In the genomic region with DNA sequence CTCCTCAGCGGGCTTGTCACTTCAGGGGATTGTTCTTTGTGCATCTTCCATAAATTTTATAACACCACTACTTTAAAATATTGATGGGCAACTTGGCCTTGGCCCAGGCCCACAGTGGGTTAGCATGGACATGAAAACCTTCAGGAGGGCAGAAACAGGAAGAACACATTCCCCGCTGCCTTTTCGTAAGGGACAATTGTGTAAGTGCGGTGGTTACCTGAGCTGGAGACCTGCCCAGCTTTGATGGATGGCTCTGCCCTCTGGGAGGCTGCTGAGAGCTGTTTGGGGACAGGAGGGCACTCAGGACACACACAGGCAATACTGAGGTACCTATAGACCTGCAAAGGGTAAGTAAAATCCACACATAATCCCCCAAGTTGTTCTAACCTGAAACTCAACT, we compare ENCODE assay signal across 12 cellular contexts. TPM values are rescaled to one million over a fixed set of nuclear protein-coding genes. Genes with fewer than 3 reads are reported as not detected.
DNase-seq lines count a peak whose midpoint lies in the region; ATAC-seq and TF ChIP-seq lines count a peak whose summit lies in the region.
"Had no signal": no experiment of that assay in that cellular context is flagged by ENCODE, and none has a peak within 500 bp of the region (broad histone marks: within the 10 kb centered on the region; RNA-seq: fewer than 3 reads in every experiment).

No MANE protein-coding gene starts in this region.

- no peaks in the 10 kb centered on the region for H3K36me3 Mint-ChIP-seq in osteocyte (ENCODE audit: unreplicated experiment)
- no peaks in the 10 kb centered on the region for H3K36me3 Mint-ChIP-seq in activated T-helper 17 cell treated with anti-CD3 and anti-CD28 coated beads, Interleukin-2, amount 50 U/mL, for 72 hours (ENCODE audit: low read depth)
- H3K36me3 Mint-ChIP-seq: CD8-positive, alpha-beta T cell had no signal

- peaks cover 10% of the 10 kb centered on the region for H3K27me3 Mint-ChIP-seq in osteocyte (ENCODE audit: unreplicated experiment)
- H3K27me3 Mint-ChIP-seq in activated T-helper 17 cell treated with anti-CD3 and anti-CD28 coated beads, Interleukin-2, amount 50 U/mL, for 72 hours, result no peaks in the 10 kb centered on the region

- peak; percentile 1 for DNase-seq in NOMO-1 treated with DMSO at 0.1 percent for 48 hours (lab: John Stamatoyannopoulos, UW; ENCODE audit: unreplicated experiment)
- no peak for DNase-seq in NOMO-1 treated with dmso at 0.1 percent for 144 hours (lab: John Stamatoyannopoulos, UW; ENCODE audit: unreplicated experiment)
- DNase-seq in left kidney (ENCODE audit: low read depth, low spot score), result peak; percentile 22
- peak; percentile 65 for DNase-seq in osteocyte (ENCODE audit: extremely low spot score, unreplicated experiment)
- DNase-seq in NCI-H524 treated with DMSO at 0.1 percent for 48 hours (lab: John Stamatoyannopoulos, UW), result no peak
- DNase-seq: Calu3; CD8-positive, alpha-beta T cell; DMS79 treated with DMSO at 0.1 percent for 48 hours; GF-D8; H9 had no signal

- H3K27ac Mint-ChIP-seq in osteocyte (ENCODE audit: unreplicated experiment), result no peak overlapping the region
- H3K27ac Mint-ChIP-seq in activated T-helper 17 cell treated with anti-CD3 and anti-CD28 coated beads, Interleukin-2, amount 50 U/mL, for 72 hours, result no peak overlapping the region
- H3K27ac Mint-ChIP-seq: B cell; CD8-positive, alpha-beta T cell; H9 had no signal

- ATAC-seq in activated T-helper 17 cell treated with anti-CD3 and anti-CD28 coated beads, Interleukin-2, amount 50 U/mL, for 72 hours (replicated peaks), result no peak
- ATAC-seq: CD8-positive, alpha-beta T cell had no signal

- peaks cover 15% of the 10 kb centered on the region for H3K4me1 Mint-ChIP-seq in osteocyte (ENCODE audit: unreplicated experiment)
- H3K4me1 Mint-ChIP-seq in activated T-helper 17 cell treated with anti-CD3 and anti-CD28 coated beads, Interleukin-2, amount 50 U/mL, for 72 hours, result no peaks in the 10 kb centered on the region
- H3K4me1 Mint-ChIP-seq: B cell had no signal

- TF ChIP-seq CTCF in osteocyte (IDR thresholded peaks at IDR 0.05), result no peak

- H3K9me3 Mint-ChIP-seq in osteocyte (ENCODE audit: unreplicated experiment), result no peaks in the 10 kb centered on the region
- H3K9me3 Mint-ChIP-seq in activated T-helper 17 cell treated with anti-CD3 and anti-CD28 coated beads, Interleukin-2, amount 50 U/mL, for 72 hours, result no peaks in the 10 kb centered on the region
- H3K9me3 Mint-ChIP-seq: CD8-positive, alpha-beta T cell; H9 had no signal

- no peak overlapping the region for H3K4me3 Mint-ChIP-seq in osteocyte (ENCODE audit: unreplicated experiment)
- H3K4me3 Mint-ChIP-seq in activated T-helper 17 cell treated with anti-CD3 and anti-CD28 coated beads, Interleukin-2, amount 50 U/mL, for 72 hours, result no peak overlapping the region
- H3K4me3 Mint-ChIP-seq: B cell; CD8-positive, alpha-beta T cell; H9 had no signal

RNA-seq across cellular contexts. Expression of a gene that starts 46.8 kb away (rescaled TPM):
- 28.0 and 31.8 TPM in 2 replicates for total RNA-seq in osteocyte
- 10 to 100 TPM; 15.0 to 26.2 TPM for total RNA-seq in activated T-helper 17 cell treated with anti-CD3 and anti-CD28 coated beads, Interleukin-2, amount 50 U/mL, for 72 hours

Comparison
In these comparisons a context has a peak if more than half of its experiments do, and no peak if none do; other contexts are left out.
1. DNase-seq: peak in NOMO-1 treated with DMSO at 0.1 percent for 48 hours (single experiment), left kidney (single experiment) and osteocyte (single experiment); none in NOMO-1 treated with dmso at 0.1 percent for 144 hours (single experiment) and NCI-H524 treated with DMSO at 0.1 percent for 48 hours (single experiment).